ENCODE assay signal across 15 cellular contexts in the genomic region with DNA sequence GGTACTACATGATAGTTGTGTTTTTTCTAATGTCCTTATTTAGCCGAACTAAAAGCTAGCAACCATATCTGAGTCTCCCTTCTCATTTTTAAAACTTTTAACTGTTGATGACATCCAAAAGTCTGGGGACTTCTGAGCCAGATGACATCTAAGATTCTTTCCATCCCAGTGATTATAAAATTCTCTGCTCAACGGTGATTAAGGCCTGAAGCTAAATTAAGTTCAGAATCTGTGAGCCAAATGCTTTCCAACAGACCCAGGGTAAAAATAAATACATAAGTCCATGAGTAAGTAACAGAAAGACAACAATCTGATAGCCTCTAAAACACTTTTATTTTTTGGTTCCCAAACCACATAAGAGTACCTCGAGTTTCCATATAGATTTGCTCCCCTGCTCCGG. TPM values are rescaled to one million over a fixed set of nuclear protein-coding genes. Genes with fewer than 3 reads are reported as not detected.
DNase-seq lines count a peak whose midpoint lies in the region; ATAC-seq and TF ChIP-seq lines count a peak whose summit lies in the region.
"Had no signal": no experiment of that assay in that cellular context is flagged by ENCODE, and none has a peak within 500 bp of the region (broad histone marks: within the 10 kb centered on the region; RNA-seq: fewer than 3 reads in every experiment).

No MANE protein-coding gene starts in this region.

- H3K23me2 ChIP-seq in H9 (ENCODE audit: insufficient read length, low read depth, low read length, poor library complexity, severe bottlenecking): no peaks in the 10 kb centered on the region

- H2BK12ac ChIP-seq in H9 (ENCODE audit: insufficient read length, low read depth, low read length) (no peak overlapping the region), neuronal stem cell (ENCODE audit: low read length) (no peak overlapping the region)

- H3K9me3 Mint-ChIP-seq in H9 (no peaks in the 10 kb centered on the region), chondrocyte (ENCODE audit: low read depth) (no peaks in the 10 kb centered on the region)
- H3K9me3 Mint-ChIP-seq: memory B cell; stimulated activated naive CD8-positive, alpha-beta T cell treated with anti-CD3 and anti-CD28 coated beads, Interleukin-15, Interleukin-2, amounts not matched to agents 100 ng/mL and 50 ng/mL, for 24 hours had no signal

- H3K9me3 ChIP-seq in H9 (ENCODE audit: control insufficient read depth, low read depth, low read length) (no peaks in the 10 kb centered on the region), neuronal stem cell (replicated peaks in 1 of 2; ENCODE audit: control insufficient read depth in 2 of 2, insufficient read depth in 1 of 2, low read depth in 1 of 2, low read length in 2 of 2) (no peaks in the 10 kb centered on the region)
- H3K9me3 ChIP-seq: adrenal gland, uterus had no signal

- TF ChIP-seq CTCF in H9 (conservative IDR thresholded peaks at IDR 0.05) (no peak), chondrocyte (IDR thresholded peaks at IDR 0.05) (no peak)

- no peaks in the 10 kb centered on the region for H3K27me3 ChIP-seq in ACC112 (ENCODE audit: insufficient read depth, low read length)
- H3K27me3 ChIP-seq in H9 (ENCODE audit: insufficient read depth, low read length): no peaks in the 10 kb centered on the region
- H3K27me3 ChIP-seq in neuronal stem cell (ENCODE audit: control insufficient read depth in 3 of 3, insufficient read depth in 3 of 3, low read depth in 1 of 3, low read length in 3 of 3): no peaks in the 10 kb centered on the region
- H3K27me3 ChIP-seq: adrenal gland, uterus had no signal

- H3K4me1 Mint-ChIP-seq in H9 (peaks cover 30 to 37% of the 10 kb centered on the region in 2 experiments), chondrocyte (ENCODE audit: low read depth) (peaks cover 28% of the 10 kb centered on the region)

- no peak overlapping the region for H2BK20ac ChIP-seq in H9 (ENCODE audit: low read depth, low read length, poor library complexity, severe bottlenecking)

- H3K4me3 ChIP-seq in ACC112 (ENCODE audit: low read depth, low read length): no peak overlapping the region
- H3K4me3 ChIP-seq in neuronal stem cell (ENCODE audit: low read length in 2 of 2): no peak overlapping the region
- H3K4me3 ChIP-seq: adrenal gland, uterus had no signal

- H2AK5ac ChIP-seq in H9 (ENCODE audit: insufficient read length, low read length) (no peak overlapping the region), neuronal stem cell (ENCODE audit: low read depth, low read length) (no peak overlapping the region)

- H3K14ac ChIP-seq in H9 (ENCODE audit: insufficient read depth, low read length): no peak overlapping the region
- H3K14ac ChIP-seq in neuronal stem cell (ENCODE audit: low read length): no peak overlapping the region

- no peak overlapping the region for H2BK5ac ChIP-seq in H9 (ENCODE audit: insufficient read length, low read length)
- H2BK5ac ChIP-seq in neuronal stem cell (ENCODE audit: low read length): no peak overlapping the region

- H3K27me3 Mint-ChIP-seq in H9 (ENCODE audit: low read depth): no peaks in the 10 kb centered on the region
- H3K27me3 Mint-ChIP-seq in chondrocyte (ENCODE audit: low read depth): no peaks in the 10 kb centered on the region
- H3K27me3 Mint-ChIP-seq: memory B cell; stimulated activated naive CD8-positive, alpha-beta T cell treated with anti-CD3 and anti-CD28 coated beads, Interleukin-15, Interleukin-2, amounts not matched to agents 100 ng/mL and 50 ng/mL, for 24 hours had no signal

- H3K79me2 ChIP-seq in ACC112 (ENCODE audit: control insufficient read depth, insufficient read depth, low read length, unreplicated experiment) (no peaks in the 10 kb centered on the region), H9 (ENCODE audit: insufficient read depth, low read length) (no peaks in the 10 kb centered on the region)

- no peak overlapping the region for H4K5ac ChIP-seq in H9 (ENCODE audit: insufficient read length, low read depth, low read length)

- H3K56ac ChIP-seq in H9 (ENCODE audit: insufficient read length, low read depth, low read length): no peak overlapping the region

- H2AFZ ChIP-seq in ACC112 (ENCODE audit: low read length, unreplicated experiment) (peak overlapping the region; percentile 55), H9 (ENCODE audit: low read length) (no peak overlapping the region), neuronal stem cell (ENCODE audit: low read length) (peak overlapping the region; percentile 73)

- WGBS in H9 (ENCODE audit: extremely low coverage, insufficient read length, low lambda C conversion rate): no CpG with 5 or more reads among the region's 4 CpGs
- WGBS in neuronal stem cell (ENCODE audit: extremely low coverage in 2 of 2, insufficient read length in 2 of 2, insufficient replicate concordance in 1 of 2), 2 donors: no CpG with 5 or more reads among the region's 4 CpGs

- ATAC-seq in GM18868 (IDR thresholded peaks at IDR 0.05; ENCODE audit: unreplicated experiment) (no peak), HG02973 (IDR thresholded peaks at IDR 0.05; ENCODE audit: unreplicated experiment) (no peak)
- ATAC-seq: activated CD4-positive, CD25-positive, alpha-beta regulatory T cell treated with anti-CD3 and anti-CD28 coated beads, Interleukin-2, amount 50 U/mL, for 24 hours had no signal

- no peak overlapping the region for H3K9ac ChIP-seq in H9 (ENCODE audit: extremely low read depth, insufficient read length, low read length)
- H3K9ac ChIP-seq in neuronal stem cell (ENCODE audit: low read depth, low read length, poor library complexity): no peak overlapping the region

- H2BK15ac ChIP-seq in H9 (ENCODE audit: low read depth, low read length) (no peak overlapping the region), neuronal stem cell (ENCODE audit: low read length) (no peak overlapping the region)

- no peaks in the 10 kb centered on the region for H3K79me1 ChIP-seq in H9 (ENCODE audit: insufficient read depth, low read depth, low read length, poor library complexity, severe bottlenecking)
- no peaks in the 10 kb centered on the region for H3K79me1 ChIP-seq in neuronal stem cell (ENCODE audit: low read depth, low read length)

- no peak overlapping the region for H4K91ac ChIP-seq in H9 (ENCODE audit: insufficient read length, low read depth, low read length)
- H4K91ac ChIP-seq in neuronal stem cell (ENCODE audit: low read depth, low read length, poor library complexity): no peak overlapping the region

- no peaks in the 10 kb centered on the region for H3K36me3 ChIP-seq in ACC112 (ENCODE audit: insufficient read depth, low read length)
- no peaks in the 10 kb centered on the region for H3K36me3 ChIP-seq in neuronal stem cell (replicated peaks in 1 of 2; ENCODE audit: control insufficient read depth in 2 of 2, insufficient read depth in 2 of 2, low read length in 2 of 2)
- H3K36me3 ChIP-seq: adrenal gland, uterus had no signal

- no peak overlapping the region; the same call in 1 of the 2 replicates for H3K4ac ChIP-seq in H9 (ENCODE audit: low read depth, low read length)
- H3K4ac ChIP-seq in neuronal stem cell (ENCODE audit: low read length): no peak overlapping the region

- H3K36me3 Mint-ChIP-seq in H9 (ENCODE audit: insufficient read depth in 1 of 3, low read depth in 3 of 3) (no peaks in the 10 kb centered on the region), chondrocyte (ENCODE audit: low read depth) (no peaks in the 10 kb centered on the region)
- H3K36me3 Mint-ChIP-seq: memory B cell had no signal

- H2BK120ac ChIP-seq in H9 (ENCODE audit: low read depth, low read length, poor library complexity, severe bottlenecking) (no peak overlapping the region), neuronal stem cell (ENCODE audit: low read depth, low read length) (no peak overlapping the region)

- H3K23ac ChIP-seq in H9 (ENCODE audit: insufficient read length, low read depth, low read length): no peak overlapping the region
- no peak overlapping the region for H3K23ac ChIP-seq in neuronal stem cell (ENCODE audit: low read depth, low read length, poor library complexity)

- H3T11ph ChIP-seq in H9 (ENCODE audit: low read length): no peak overlapping the region

- H3K27ac Mint-ChIP-seq in H9: peak overlapping the region in 2 of 3 experiments; percentile 4 to 16; a peak in 2 of 7 replicates
- peak overlapping the region; percentile 62 for H3K27ac Mint-ChIP-seq in chondrocyte (ENCODE audit: unreplicated experiment)
- H3K27ac Mint-ChIP-seq: memory B cell; stimulated activated naive CD8-positive, alpha-beta T cell treated with anti-CD3 and anti-CD28 coated beads, Interleukin-15, Interleukin-2, amounts not matched to agents 100 ng/mL and 50 ng/mL, for 24 hours had no signal

- DNase-seq in H9 (no peak), chondrocyte (ENCODE audit: low spot score) (no peak), neuronal stem cell (ENCODE audit: low spot score) (no peak), NCI-H1105 treated with DMSO at 0.1 percent for 48 hours (lab: John Stamatoyannopoulos, UW) (no peak)
- no peak for DNase-seq in activated effector memory CD4-positive, alpha-beta T cell treated with Interleukin-2 at 50 U/mL for 16 hours
- DNase-seq: NCI-H1092, SHP77 treated with DMSO at 0.1 percent for 48 hours, uterus had no signal

- H3K27ac ChIP-seq in ACC112 (ENCODE audit: low read depth, low read length) (peak overlapping the region; percentile 9), H9 (ENCODE audit: insufficient read length, low read depth, low read length) (no peak overlapping the region), neuronal stem cell (replicated peaks; ENCODE audit: low read length) (no peak overlapping the region)
- H3K27ac ChIP-seq: adrenal gland had no signal

- no peaks in the 10 kb centered on the region for H4K20me1 ChIP-seq in H9 (ENCODE audit: control insufficient read depth, insufficient read depth, insufficient read length)

- H3K4me2 ChIP-seq in H9 (ENCODE audit: insufficient read depth, insufficient read length, low read length) (no peak overlapping the region), neuronal stem cell (ENCODE audit: insufficient read depth, low read length, poor library complexity, severe bottlenecking) (no peak overlapping the region)

- no peak overlapping the region for H3K18ac ChIP-seq in H9 (ENCODE audit: insufficient read length, low read depth, low read length)
- no peak overlapping the region for H3K18ac ChIP-seq in neuronal stem cell (ENCODE audit: low read length)

- H3K4me1 ChIP-seq in ACC112 (ENCODE audit: control insufficient read depth, insufficient read depth, low read length, unreplicated experiment) (peaks cover 39% of the 10 kb centered on the region), H9 (ENCODE audit: insufficient read depth, low read length) (peaks cover 4% of the 10 kb centered on the region; the same call in 1 of the 2 replicates), neuronal stem cell (ENCODE audit: control insufficient read depth in 2 of 2, insufficient read depth in 1 of 2, low read depth in 1 of 2, low read length in 2 of 2) (peaks cover 16 to 18% of the 10 kb centered on the region in 2 donors)

- H4K8ac ChIP-seq in H9 (replicated peaks; ENCODE audit: insufficient read length, low read depth, low read length) (no peak overlapping the region), neuronal stem cell (ENCODE audit: low read depth, low read length) (no peak overlapping the region)

- no peak overlapping the region for H3K4me3 Mint-ChIP-seq in H9
- no peak overlapping the region for H3K4me3 Mint-ChIP-seq in chondrocyte (ENCODE audit: unreplicated experiment)
- H3K4me3 Mint-ChIP-seq: memory B cell; stimulated activated naive CD8-positive, alpha-beta T cell treated with anti-CD3 and anti-CD28 coated beads, Interleukin-15, Interleukin-2, amounts not matched to agents 100 ng/mL and 50 ng/mL, for 24 hours had no signal

RNA-seq across cellular contexts. Expression of a gene that starts 13.1 kb away (rescaled TPM):
- total RNA-seq in H9 (2021): 191 and 192 TPM in 2 replicates
- total RNA-seq in chondrocyte: 155 to 204 TPM (median 197 TPM) in 3 replicates
- polyA plus RNA-seq in neuronal stem cell (2013, experiment 1 of 2): 306 TPM
- 334 TPM for polyA plus RNA-seq in neuronal stem cell (2013, experiment 2 of 2)
